ENCODE assay signal across 15 cellular contexts in genomic region chr16:50276128-50276444, GRCh38. TPM values are rescaled to one million over a fixed set of nuclear protein-coding genes. Genes with fewer than 3 reads are reported as not detected.
DNase-seq lines count a peak whose midpoint lies in the region; ATAC-seq, FAIRE-seq and TF ChIP-seq lines count a peak whose summit lies in the region.
"Had no signal": no experiment of that assay in that cellular context is flagged by ENCODE, and none has a peak within 500 bp of the region (broad histone marks: within the 10 kb centered on the region; RNA-seq: fewer than 3 reads in every experiment).

No MANE protein-coding gene starts in this region.

- intact Hi-C loops in Right ventricle myocardium superior (cut with DNase I) (no loop called here), left cardiac atrium (cut with DNase I) (no loop called here)

- no peak for TF ChIP-seq CTCF in OCI-LY3 (IDR thresholded peaks at IDR 0.05; ENCODE audit: low read depth, low read length)

- no peak overlapping the region for H3K9ac ChIP-seq in OCI-LY3 (ENCODE audit: low read length)

- FAIRE-seq in RCC 7860 (lab: Jason Lieb, UNC): no peak

- peaks cover 55% of the 10 kb centered on the region for H3K4me1 ChIP-seq in OCI-LY3 (ENCODE audit: low read length)
- H3K4me1 ChIP-seq: body of pancreas had no signal

- DNase-seq in Right ventricle myocardium superior (peak; percentile 25), left cardiac atrium (no peak), NCI-H2196 (lab: John Stamatoyannopoulos, UW; ENCODE audit: unreplicated experiment) (no peak), SIG-M5 (lab: John Stamatoyannopoulos, UW) (no peak), RCC 7860 (ENCODE audit: low spot score) (no peak)
- no peak for DNase-seq in effector memory CD8-positive, alpha-beta T cell
- DNase-seq: body of pancreas; hypothalamus; NCI-H1694; NCI-H446 treated with DMSO at 0.1 percent for 48 hours; OCI-M1; stimulated activated CD4-positive, alpha-beta T cell treated with anti-CD3 and anti-CD28 coated beads, Interleukin-4, amount 100 ng/mL, for 1 hour had no signal

- no peaks in the 10 kb centered on the region for H3K9me3 Mint-ChIP-seq in effector memory CD8-positive, alpha-beta T cell
- H3K9me3 Mint-ChIP-seq in stimulated activated memory B cell treated with anti-CD40 and anti-IgM and Interleukin-4, amounts not matched to agents 10 μg/mL and 1 μg/mL and 100 μg/mL, for 72 hours: peaks cover 3% of the 10 kb centered on the region

- H4K20me1 ChIP-seq in OCI-LY3 (ENCODE audit: insufficient read depth, low read length): peaks cover 59% of the 10 kb centered on the region

- H3K36me3 ChIP-seq in OCI-LY3 (replicated peaks; ENCODE audit: low read depth, low read length): peaks cover 20% of the 10 kb centered on the region

- H3K4me1 Mint-ChIP-seq in effector memory CD8-positive, alpha-beta T cell (ENCODE audit: low read depth in 2 of 2): peaks cover 87 to 88% of the 10 kb centered on the region in 2 donors
- peaks cover 99% of the 10 kb centered on the region for H3K4me1 Mint-ChIP-seq in stimulated activated memory B cell treated with anti-CD40 and anti-IgM and Interleukin-4, amounts not matched to agents 10 μg/mL and 1 μg/mL and 100 μg/mL, for 72 hours
- H3K4me1 Mint-ChIP-seq: nephron had no signal

- H3K4me2 ChIP-seq in OCI-LY3 (ENCODE audit: low read length): peak overlapping the region; percentile 93

- H3K27me3 Mint-ChIP-seq in effector memory CD8-positive, alpha-beta T cell: no peaks in the 10 kb centered on the region
- no peaks in the 10 kb centered on the region for H3K27me3 Mint-ChIP-seq in stimulated activated memory B cell treated with anti-CD40 and anti-IgM and Interleukin-4, amounts not matched to agents 10 μg/mL and 1 μg/mL and 100 μg/mL, for 72 hours

- peak overlapping the region; percentile 95 to 98 for H3K27ac Mint-ChIP-seq in effector memory CD8-positive, alpha-beta T cell
- peak overlapping the region; percentile 96 for H3K27ac Mint-ChIP-seq in stimulated activated memory B cell treated with anti-CD40 and anti-IgM and Interleukin-4, amounts not matched to agents 10 μg/mL and 1 μg/mL and 100 μg/mL, for 72 hours
- H3K27ac Mint-ChIP-seq: nephron had no signal

- no peak overlapping the region for H3K27ac ChIP-seq in OCI-LY3 (ENCODE audit: low read length)
- H3K27ac ChIP-seq: body of pancreas had no signal

- ATAC-seq in Right ventricle myocardium superior (ENCODE audit: poor library complexity) (no peak), left cardiac atrium (no peak)
- ATAC-seq in effector memory CD8-positive, alpha-beta T cell (replicated peaks): no peak
- no peak for ATAC-seq in stimulated activated memory B cell treated with anti-CD40 and anti-IgM and Interleukin-4, amounts not matched to agents 10 μg/mL and 1 μg/mL and 100 μg/mL, for 72 hours
- ATAC-seq: body of pancreas had no signal

- peaks cover 25% of the 10 kb centered on the region for H3K36me3 Mint-ChIP-seq in effector memory CD8-positive, alpha-beta T cell (ENCODE audit: insufficient read depth)
- peaks cover 22% of the 10 kb centered on the region for H3K36me3 Mint-ChIP-seq in stimulated activated memory B cell treated with anti-CD40 and anti-IgM and Interleukin-4, amounts not matched to agents 10 μg/mL and 1 μg/mL and 100 μg/mL, for 72 hours

- no peak overlapping the region for H2AFZ ChIP-seq in OCI-LY3 (ENCODE audit: low read depth, low read length)

- H3K27me3 ChIP-seq in OCI-LY3 (ENCODE audit: low read depth, low read length): no peaks in the 10 kb centered on the region
- H3K27me3 ChIP-seq: body of pancreas had no signal

- H3K4me3 ChIP-seq in OCI-LY3 (ENCODE audit: low read length): no peak overlapping the region
- H3K4me3 ChIP-seq: body of pancreas had no signal

- H3K79me2 ChIP-seq in OCI-LY3 (ENCODE audit: low read length): peaks cover 61% of the 10 kb centered on the region

- H3K9me3 ChIP-seq in OCI-LY3 (ENCODE audit: insufficient read depth, low read length): 0 out of 2 replicates have a peak, but pooled peaks cover 4% of the 10 kb centered on the region
- H3K9me3 ChIP-seq: body of pancreas had no signal

- H3K4me3 Mint-ChIP-seq in effector memory CD8-positive, alpha-beta T cell: peak overlapping the region; percentile 90 to 96
- peak overlapping the region; percentile 96 for H3K4me3 Mint-ChIP-seq in stimulated activated memory B cell treated with anti-CD40 and anti-IgM and Interleukin-4, amounts not matched to agents 10 μg/mL and 1 μg/mL and 100 μg/mL, for 72 hours
- H3K4me3 Mint-ChIP-seq: nephron had no signal

RNA-seq across cellular contexts. Expression of gene ADCY7, which starts 9.7 kb away (rescaled TPM):
- total RNA-seq in Right ventricle myocardium superior: 9.3 TPM
- total RNA-seq in left cardiac atrium: 10 to 100 TPM; 14.3 to 23.7 TPM
